Comparison of ENCODE assay signal across 17 cellular contexts in the genomic region with DNA sequence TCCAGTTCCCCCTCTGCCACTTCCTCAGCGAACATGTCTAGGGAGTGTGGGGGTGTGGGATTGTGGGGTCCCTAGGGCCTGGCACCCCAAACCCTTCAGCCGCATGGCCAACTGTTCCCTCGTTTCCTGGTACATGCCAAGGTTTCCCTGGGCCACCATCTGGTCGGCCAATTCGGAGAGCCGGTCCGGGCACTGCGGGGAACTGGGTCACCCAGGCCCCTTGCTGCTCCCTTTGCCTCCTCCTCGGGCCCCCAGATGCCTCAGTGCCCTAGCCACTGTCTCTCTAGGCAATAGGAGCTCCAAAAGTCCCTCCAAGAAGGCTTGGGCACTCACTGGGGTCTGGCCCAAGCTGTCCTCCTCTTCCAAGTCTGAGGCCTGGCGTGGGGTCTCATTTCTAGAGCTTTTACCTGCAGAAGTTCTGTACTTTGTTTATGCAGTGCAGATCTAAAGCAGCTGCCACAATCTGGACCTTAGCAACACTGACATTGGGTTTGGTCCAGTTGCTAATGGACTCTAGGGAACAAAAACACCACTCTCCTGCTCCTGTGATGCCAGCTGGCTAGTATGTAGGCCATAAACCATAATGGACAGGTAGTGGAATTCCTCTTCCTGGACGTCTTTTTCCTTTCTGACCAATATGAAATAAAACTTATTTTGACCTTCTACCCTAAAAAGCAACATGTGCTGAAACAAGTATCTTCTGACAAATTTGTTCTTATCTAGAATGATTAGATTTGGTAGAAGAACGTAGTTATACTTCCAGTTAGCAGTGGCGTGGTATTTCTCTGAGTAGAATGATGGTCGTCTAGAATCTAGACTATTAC.
DNase-seq lines count a peak whose midpoint lies in the region; ATAC-seq and TF ChIP-seq lines count a peak whose summit lies in the region.
"Had no signal": no experiment of that assay in that cellular context is flagged by ENCODE, and none has a peak within 500 bp of the region (broad histone marks: within the 10 kb centered on the region; RNA-seq: fewer than 3 reads in every experiment).

No MANE protein-coding gene starts in this region.

- CTCF ChIA-PET in CD4-positive, alpha-beta T cell (lab: Charles Lee) = no interaction called here

- H3K27ac Mint-ChIP-seq in activated naive CD4-positive, alpha-beta T cell treated with anti-CD3 and anti-CD28 coated beads, Interleukin-2, amount 50 U/mL, for 24 hours = peak overlapping the region; percentile 68
- peak overlapping the region; percentile 52 for H3K27ac Mint-ChIP-seq in activated T-helper 1 cell treated with anti-CD3 and anti-CD28 coated beads, Interleukin-12 subunit alpha, Interleukin-12 subunit beta, Interleukin-2, Interleukin-4 antibody, amounts not matched to agents 30 ng/mL and 10 ng/mL and 1 ng/mL, durations not matched to agents 14 hours and 24 hours and 36 hours
- H3K27ac Mint-ChIP-seq in CD4-positive, alpha-beta T cell = no peak overlapping the region
- H3K27ac Mint-ChIP-seq: activated CD8-positive, alpha-beta T cell treated with anti-CD3 and anti-CD28 coated beads, Interleukin-2, amount 10 ng/mL, durations not matched to agents 7 days and 5 days; CD8-positive, alpha-beta T cell; type B pancreatic cell had no signal

- ATAC-seq in right cardiac atrium = peak; percentile 45 to 64
- ATAC-seq in GM18505 (IDR thresholded peaks at IDR 0.05; ENCODE audit: unreplicated experiment) = no peak
- no peak for ATAC-seq in HG02852 (IDR thresholded peaks at IDR 0.05; ENCODE audit: unreplicated experiment)
- no peak for ATAC-seq in CD4-positive, alpha-beta T cell (ENCODE audit: poor library complexity)
- ATAC-seq: activated CD8-positive, alpha-beta T cell treated with anti-CD3 and anti-CD28 coated beads, Interleukin-2, amount 10 ng/mL, durations not matched to agents 7 days and 5 days; CD8-positive, alpha-beta T cell had no signal

- H3K4me3 ChIP-seq in right cardiac atrium (ENCODE audit: low read length) = no peak overlapping the region
- no peak overlapping the region for H3K4me3 ChIP-seq in stomach
- H3K4me3 ChIP-seq: hepatocyte had no signal

- no peaks in the 10 kb centered on the region for H3K27me3 ChIP-seq in right cardiac atrium (ENCODE audit: control insufficient read depth, insufficient read depth)
- no peaks in the 10 kb centered on the region for H3K27me3 ChIP-seq in stomach
- no peaks in the 10 kb centered on the region for H3K27me3 ChIP-seq in CD4-positive, alpha-beta T cell (ENCODE audit: control insufficient read depth, insufficient read depth, low read length)
- H3K27me3 ChIP-seq: hepatocyte had no signal

- TF ChIP-seq POLR2A in stomach (IDR thresholded peaks at IDR 0.05) (no peak), GM18505 (IDR thresholded peaks at IDR 0.05; ENCODE audit: borderline replicate concordance, extremely low read depth, insufficient read depth, insufficient read length) (no peak)

- DNase-seq in activated naive CD4-positive, alpha-beta T cell treated with anti-CD3 and anti-CD28 coated beads, Interleukin-2, amount 50 U/mL, for 16 hours = no peak
- DNase-seq in activated T-helper 1 cell treated with anti-CD3 and anti-CD28 coated beads, Interleukin-12 subunit alpha, Interleukin-12 subunit beta, Interleukin-2, Interleukin-4 antibody, amounts not matched to agents 30 ng/mL and 10 ng/mL and 1 ng/mL, durations not matched to agents 14 hours and 24 hours and 36 hours (ENCODE audit: low spot score) = no peak
- DNase-seq in right cardiac atrium (peak in 2 of 3 donors; percentile 46 to 49), stomach (no peak)
- DNase-seq in CD4-positive, alpha-beta T cell = no peak
- DNase-seq: activated CD8-positive, alpha-beta T cell treated with anti-CD3 and anti-CD28 coated beads, Interleukin-2, amount 10 ng/mL, durations not matched to agents 7 days and 5 days; activated effector memory CD4-positive, alpha-beta T cell treated with anti-CD3 and anti-CD28 coated beads, Interleukin-2, amount 50 U/mL, for 16 hours; CD8-positive, alpha-beta T cell; NCI-H510A treated with DMSO at 0.1 percent for 48 hours; SHP77; T-helper 1 cell; WERI-Rb-1 had no signal

- H3K36me3 ChIP-seq in stomach = no peaks in the 10 kb centered on the region

- 81% methylated on average over 14 of the region's 14 CpGs for WGBS in right cardiac atrium
- WGBS in stomach, 5 donors = 78 to 91% (median 83%) methylated on average over 13 to 14 of the region's 14 CpGs

- POLR2A ChIA-PET in CD4-positive, alpha-beta T cell (lab: Charles Lee) = no interaction called here

- intact Hi-C loops in activated T-helper 1 cell treated with anti-CD3 and anti-CD28 coated beads, Interleukin-12 subunit alpha, Interleukin-12 subunit beta, Interleukin-2, Interleukin-4 antibody, amounts not matched to agents 30 ng/mL and 10 ng/mL and 1 ng/mL, durations not matched to agents 14 hours and 24 hours and 36 hours (cut with micrococcal nuclease) = loop anchor here (1.0 to 10.0 kb wide), 6 partner anchors 8 to 1674 kb away; a partner anchor contains a TSS
- intact Hi-C loops in right cardiac atrium (cut with DNase I) (no loop called here), stomach (cut with DNase I; ENCODE audit: low total_unique reads) (no loop called here)
- intact Hi-C loops in CD4-positive, alpha-beta T cell (cut with DNase I, micrococcal nuclease) = loop anchor here in 1 of 2 experiments (5.0 kb wide), 1 partner anchor 271 kb away; a partner anchor contains a TSS

- no peak overlapping the region for H3K27ac ChIP-seq in right cardiac atrium (ENCODE audit: low read length)
- peak overlapping the region in 3 of 5 donors; percentile 23 to 67 (median 31) for H3K27ac ChIP-seq in stomach
- H3K27ac ChIP-seq in CD4-positive, alpha-beta T cell (ENCODE audit: low read depth, low read length) = no peak overlapping the region
- H3K27ac ChIP-seq: hepatocyte, WERI-Rb-1 had no signal

- H3K4me1 Mint-ChIP-seq in activated naive CD4-positive, alpha-beta T cell treated with anti-CD3 and anti-CD28 coated beads, Interleukin-2, amount 50 U/mL, for 24 hours = peaks cover 48% of the 10 kb centered on the region
- peaks cover 67% of the 10 kb centered on the region for H3K4me1 Mint-ChIP-seq in activated T-helper 1 cell treated with anti-CD3 and anti-CD28 coated beads, Interleukin-12 subunit alpha, Interleukin-12 subunit beta, Interleukin-2, Interleukin-4 antibody, amounts not matched to agents 30 ng/mL and 10 ng/mL and 1 ng/mL, durations not matched to agents 14 hours and 24 hours and 36 hours (ENCODE audit: low read depth)
- peaks cover 50% of the 10 kb centered on the region for H3K4me1 Mint-ChIP-seq in CD4-positive, alpha-beta T cell (ENCODE audit: low read depth)

- TF ChIP-seq CTCF in stomach (IDR thresholded peaks at IDR 0.05) = no peak
- no peak for TF ChIP-seq CTCF in CD4-positive, alpha-beta T cell (IDR thresholded peaks at IDR 0.05)

- H3K4me3 Mint-ChIP-seq in activated naive CD4-positive, alpha-beta T cell treated with anti-CD3 and anti-CD28 coated beads, Interleukin-2, amount 50 U/mL, for 24 hours = no peak overlapping the region
- peak overlapping the region; percentile 30 for H3K4me3 Mint-ChIP-seq in activated T-helper 1 cell treated with anti-CD3 and anti-CD28 coated beads, Interleukin-12 subunit alpha, Interleukin-12 subunit beta, Interleukin-2, Interleukin-4 antibody, amounts not matched to agents 30 ng/mL and 10 ng/mL and 1 ng/mL, durations not matched to agents 14 hours and 24 hours and 36 hours
- no peak overlapping the region for H3K4me3 Mint-ChIP-seq in CD4-positive, alpha-beta T cell
- H3K4me3 Mint-ChIP-seq: activated CD8-positive, alpha-beta T cell treated with anti-CD3 and anti-CD28 coated beads, Interleukin-2, amount 10 ng/mL, durations not matched to agents 7 days and 5 days; CD8-positive, alpha-beta T cell; type B pancreatic cell had no signal

- peaks cover 1% of the 10 kb centered on the region for H3K27me3 Mint-ChIP-seq in activated naive CD4-positive, alpha-beta T cell treated with anti-CD3 and anti-CD28 coated beads, Interleukin-2, amount 50 U/mL, for 24 hours
- peaks cover 5% of the 10 kb centered on the region for H3K27me3 Mint-ChIP-seq in activated T-helper 1 cell treated with anti-CD3 and anti-CD28 coated beads, Interleukin-12 subunit alpha, Interleukin-12 subunit beta, Interleukin-2, Interleukin-4 antibody, amounts not matched to agents 30 ng/mL and 10 ng/mL and 1 ng/mL, durations not matched to agents 14 hours and 24 hours and 36 hours (ENCODE audit: insufficient read depth)
- H3K27me3 Mint-ChIP-seq in CD4-positive, alpha-beta T cell = peaks cover 40% of the 10 kb centered on the region
- H3K27me3 Mint-ChIP-seq: type B pancreatic cell had no signal

- H3K4me1 ChIP-seq in right cardiac atrium (ENCODE audit: control insufficient read depth, insufficient read depth, low read length) (no peaks in the 10 kb centered on the region), stomach (peaks cover 0 to 41% (median 17%) of the 10 kb centered on the region in 4 donors)

- no peak for TF ChIP-seq EP300 in stomach (IDR thresholded peaks at IDR 0.05)

- H3K9me3 ChIP-seq in right cardiac atrium (ENCODE audit: control insufficient read depth, low read length) (no peaks in the 10 kb centered on the region), stomach (no peaks in the 10 kb centered on the region)
- no peaks in the 10 kb centered on the region for H3K9me3 ChIP-seq in CD4-positive, alpha-beta T cell (ENCODE audit: control insufficient read depth, low read length)

- H3K9me3 Mint-ChIP-seq in activated naive CD4-positive, alpha-beta T cell treated with anti-CD3 and anti-CD28 coated beads, Interleukin-2, amount 50 U/mL, for 24 hours = no peaks in the 10 kb centered on the region
- no peaks in the 10 kb centered on the region for H3K9me3 Mint-ChIP-seq in activated T-helper 1 cell treated with anti-CD3 and anti-CD28 coated beads, Interleukin-12 subunit alpha, Interleukin-12 subunit beta, Interleukin-2, Interleukin-4 antibody, amounts not matched to agents 30 ng/mL and 10 ng/mL and 1 ng/mL, durations not matched to agents 14 hours and 24 hours and 36 hours
- H3K9me3 Mint-ChIP-seq in CD4-positive, alpha-beta T cell = no peaks in the 10 kb centered on the region
- H3K9me3 Mint-ChIP-seq: CD8-positive, alpha-beta T cell; type B pancreatic cell had no signal

- H3K36me3 Mint-ChIP-seq in activated naive CD4-positive, alpha-beta T cell treated with anti-CD3 and anti-CD28 coated beads, Interleukin-2, amount 50 U/mL, for 24 hours = peaks cover 12% of the 10 kb centered on the region
- H3K36me3 Mint-ChIP-seq in activated T-helper 1 cell treated with anti-CD3 and anti-CD28 coated beads, Interleukin-12 subunit alpha, Interleukin-12 subunit beta, Interleukin-2, Interleukin-4 antibody, amounts not matched to agents 30 ng/mL and 10 ng/mL and 1 ng/mL, durations not matched to agents 14 hours and 24 hours and 36 hours (ENCODE audit: low read depth) = peaks cover 30% of the 10 kb centered on the region
- H3K36me3 Mint-ChIP-seq in CD4-positive, alpha-beta T cell (ENCODE audit: low read depth) = peaks cover 6% of the 10 kb centered on the region

Comparison
In these comparisons a context has a peak if more than half of its experiments do, and no peak if none do; other contexts are left out.
1. DNase-seq: peak in right cardiac atrium (2 of 3); none in activated naive CD4-positive, alpha-beta T cell treated with anti-CD3 and anti-CD28 coated beads, Interleukin-2, amount 50 U/mL, for 16 hours (single experiment), activated T-helper 1 cell treated with anti-CD3 and anti-CD28 coated beads, Interleukin-12 subunit alpha, Interleukin-12 subunit beta, Interleukin-2, Interleukin-4 antibody, amounts not matched to agents 30 ng/mL and 10 ng/mL and 1 ng/mL, durations not matched to agents 14 hours and 24 hours and 36 hours (single experiment), stomach (single experiment) and CD4-positive, alpha-beta T cell (0 of 10).
2. ATAC-seq: peak in right cardiac atrium (2 of 2); none in GM18505 (single experiment), HG02852 (single experiment) and CD4-positive, alpha-beta T cell (single experiment).
3. H3K27ac ChIP-seq: peak in stomach (3 of 5); none in right cardiac atrium (single experiment) and CD4-positive, alpha-beta T cell (single experiment).